ENCODE assay signal across 9 cellular contexts in the genomic region with DNA sequence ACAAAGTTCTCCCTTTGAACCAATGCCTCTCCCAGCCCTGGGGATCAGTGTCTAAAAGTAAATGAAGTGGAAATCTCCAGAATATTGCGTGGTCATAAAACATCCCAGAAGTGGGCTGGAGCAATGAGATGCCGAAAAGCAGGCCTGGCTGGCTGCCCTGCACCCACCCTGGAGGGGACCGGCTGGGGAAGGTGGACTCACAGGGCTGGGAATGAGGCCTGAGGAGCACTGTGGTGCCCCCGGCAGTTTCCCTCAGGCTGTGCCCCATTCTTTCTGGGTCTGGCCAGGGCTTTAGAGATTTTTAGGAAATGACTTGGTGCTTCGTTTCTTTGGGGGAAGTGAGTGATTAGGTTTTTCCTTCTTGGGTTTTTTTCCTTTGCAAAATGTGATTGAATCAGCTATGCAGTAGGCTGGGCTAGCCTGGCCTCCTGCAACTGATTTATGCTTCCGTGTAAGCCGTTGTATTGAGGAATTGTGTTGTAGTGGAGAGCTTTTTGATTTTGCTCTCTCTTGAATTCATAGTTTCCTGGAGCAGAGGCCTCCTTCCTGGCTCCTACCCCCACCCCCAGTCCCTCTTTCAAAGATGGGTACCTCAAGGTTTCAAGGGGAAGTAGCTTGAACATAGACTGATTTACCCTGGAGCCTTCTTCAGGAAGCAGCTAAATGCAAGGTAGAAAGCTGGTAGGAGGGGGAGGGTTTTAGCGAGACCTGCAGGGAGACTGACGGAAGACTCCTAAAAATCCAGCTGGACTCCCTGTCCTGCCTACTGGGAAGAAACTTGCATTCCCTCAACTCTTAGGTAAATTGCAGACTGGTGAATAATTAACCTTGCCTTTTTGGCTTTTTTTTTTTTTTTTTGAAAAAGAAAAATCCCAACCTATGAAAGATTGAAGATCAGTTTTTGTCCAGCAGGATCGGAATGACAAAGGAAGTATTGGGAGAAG.
A peak's percentile ranks its signal among the peaks of the same experiment; 100 is the strongest.
DNase-seq lines count a peak whose midpoint lies in the region; ATAC-seq and TF ChIP-seq lines count a peak whose summit lies in the region.
"Had no signal": no experiment of that assay in that cellular context is flagged by ENCODE, and none has a peak within 500 bp of the region (broad histone marks: within the 10 kb centered on the region; RNA-seq: fewer than 3 reads in every experiment).

No MANE protein-coding gene starts in this region.

- peak overlapping the region; percentile 62 for H3K27ac ChIP-seq in skeletal muscle tissue (ENCODE audit: low read depth, low read length)

- H3K9me3 ChIP-seq in iPS-18c (ENCODE audit: control insufficient read depth, insufficient read depth, low read length): no peaks in the 10 kb centered on the region
- no peaks in the 10 kb centered on the region for H3K9me3 ChIP-seq in skeletal muscle tissue (ENCODE audit: control insufficient read depth in 3 of 3, low read length in 3 of 3)

- peaks cover 30 to 38% (median 31%) of the 10 kb centered on the region in 3 donors for H3K4me1 ChIP-seq in skeletal muscle tissue (ENCODE audit: control insufficient read depth in 3 of 3, insufficient read depth in 3 of 3, low read length in 3 of 3)

- TF ChIP-seq CTCF in HFF-Myc (IDR thresholded peaks at IDR 0.05; ENCODE audit: low read depth, low read length, missing control alignments): no peak

- no peak for ATAC-seq in GM18907 (IDR thresholded peaks at IDR 0.05; ENCODE audit: unreplicated experiment)
- ATAC-seq in GM19452 (IDR thresholded peaks at IDR 0.05; ENCODE audit: unreplicated experiment): no peak
- no peak for ATAC-seq in HG03565 (IDR thresholded peaks at IDR 0.05; ENCODE audit: unreplicated experiment)

- DNase-seq in HFF-Myc (ENCODE audit: extremely low read depth, low read depth): no peak
- DNase-seq in SKM-1 treated with dmso at 0.1 percent for 144 hours (lab: John Stamatoyannopoulos, UW; ENCODE audit: unreplicated experiment): peak; percentile 68
- no peak for DNase-seq in GOT3 (lab: John Stamatoyannopoulos, UW)
- DNase-seq: stimulated activated CD8-positive, alpha-beta memory T cell treated with anti-CD3 and anti-CD28 coated beads, Interleukin-4, amount 100 ng/mL, for 48 hours had no signal

- H3K9ac ChIP-seq in skeletal muscle tissue (ENCODE audit: low read depth in 1 of 3, low read length in 3 of 3): peak overlapping the region in 1 of 3 donors; percentile 8

- H3K4me3 ChIP-seq in HFF-Myc (replicated peaks; ENCODE audit: low read depth, low read length) (peak overlapping the region; percentile 67), iPS-18c (ENCODE audit: insufficient read depth, low read depth, low read length) (peak overlapping the region; percentile 9; the same call in 1 of the 2 replicates), skeletal muscle tissue (ENCODE audit: low read length in 3 of 3) (peak overlapping the region in 1 of 3 donors; percentile 59)

- peaks cover 0 to 2% (median 0%) of the 10 kb centered on the region in 3 donors for H3K36me3 ChIP-seq in skeletal muscle tissue (ENCODE audit: control insufficient read depth in 3 of 3, insufficient read depth in 3 of 3, low read length in 3 of 3)

- H3K27me3 ChIP-seq in skeletal muscle tissue (ENCODE audit: control insufficient read depth in 3 of 3, insufficient read depth in 3 of 3, low read length in 3 of 3): peaks cover 0 to 3% (median 0%) of the 10 kb centered on the region in 3 donors
